In genomic region chr4:180770265-180770664, GRCh38 we compare ENCODE assay signal across 20 cellular contexts.
DNase-seq lines count a peak whose midpoint lies in the region; ATAC-seq and TF ChIP-seq lines count a peak whose summit lies in the region.
"Had no signal": no experiment of that assay in that cellular context is flagged by ENCODE, and none has a peak within 500 bp of the region (broad histone marks: within the 10 kb centered on the region; RNA-seq: fewer than 3 reads in every experiment).

No MANE protein-coding gene starts in this region.

- peaks cover 10% of the 10 kb centered on the region; the same call in 2 of the 3 replicates for H3K9me3 Mint-ChIP-seq in GM23338
- peaks cover 4% of the 10 kb centered on the region for H3K9me3 Mint-ChIP-seq in neural progenitor cell

- H3K36me3 Mint-ChIP-seq in GM23338 (ENCODE audit: low read depth) (peaks cover 20% of the 10 kb centered on the region; the same call in 2 of the 3 replicates), neural progenitor cell (peaks cover 2% of the 10 kb centered on the region)
- H3K36me3 Mint-ChIP-seq: CD14-positive monocyte; CD8-positive, alpha-beta memory T cell had no signal

- no peak for DNase-seq in GM23338 (ENCODE audit: low spot score)
- DNase-seq in WERI-Rb-1, result peak; percentile 28
- DNase-seq in neural progenitor cell (ENCODE audit: low spot score), result peak; percentile 76
- no peak for DNase-seq in NCI-H2029 treated with DMSO at 0.1 percent for 48 hours (lab: John Stamatoyannopoulos, UW)
- DNase-seq in DMS 273 treated with DMSO at 0.1 percent for 48 hours (lab: John Stamatoyannopoulos, UW), result no peak
- no peak for DNase-seq in amygdala (lab: John Stamatoyannopoulos, UW)
- DNase-seq: 8988T; ACHN; AML-193; BE2C; CD4-positive, alpha-beta T cell; CD8-positive, alpha-beta memory T cell; DMS53; DMS79 treated with DMSO at 0.1 percent for 48 hours; GM23248; HCEC 1CT had no signal

- H3K9ac ChIP-seq in HUES48 (ENCODE audit: low read depth, low read length), result no peak overlapping the region
- H3K9ac ChIP-seq in neural progenitor cell, result no peak overlapping the region
- H3K9ac ChIP-seq: BLaER1 treated with 17β-estradiol and CSF1 and Interleukin-3, amounts not matched to agents 10 nM and 100 nM; GM23248 had no signal

- no peak overlapping the region for H3K4me3 Mint-ChIP-seq in GM23338
- no peak overlapping the region for H3K4me3 Mint-ChIP-seq in neural progenitor cell
- H3K4me3 Mint-ChIP-seq: CD14-positive monocyte; CD4-positive, alpha-beta T cell; CD8-positive, alpha-beta memory T cell had no signal

- no peak for TF ChIP-seq CTCF in GM23338 (conservative IDR thresholded peaks at IDR 0.05; ENCODE audit: low read depth in 2 of 2)
- no peak for TF ChIP-seq CTCF in WERI-Rb-1 (IDR thresholded peaks at IDR 0.05; ENCODE audit: low read depth, low read length)
- TF ChIP-seq CTCF in neural progenitor cell (IDR thresholded peaks at IDR 0.05), result no peak

- no peaks in the 10 kb centered on the region for H3K27me3 ChIP-seq in GM23338 (ENCODE audit: insufficient read depth)
- no peaks in the 10 kb centered on the region for H3K27me3 ChIP-seq in HUES48 (ENCODE audit: control insufficient read depth, insufficient read depth, low read length)
- H3K27me3 ChIP-seq in WERI-Rb-1 (ENCODE audit: insufficient read depth, low read depth, severe bottlenecking), result no peaks in the 10 kb centered on the region
- no peaks in the 10 kb centered on the region for H3K27me3 ChIP-seq in neural progenitor cell
- H3K27me3 ChIP-seq: BE2C; BLaER1 treated with 17β-estradiol and CSF1 and Interleukin-3, amounts not matched to agents 10 nM and 100 nM had no signal

- H3K4me1 ChIP-seq in GM23338 (ENCODE audit: insufficient read depth), result peaks cover 13% of the 10 kb centered on the region; the same call in 1 of the 2 replicates
- H3K4me1 ChIP-seq in HUES48 (ENCODE audit: control insufficient read depth, insufficient read depth, low read length), result peaks cover 14% of the 10 kb centered on the region
- H3K4me1 ChIP-seq in neural progenitor cell, result peaks cover 66% of the 10 kb centered on the region
- H3K4me1 ChIP-seq: A549, BE2C had no signal

- H3K9me3 ChIP-seq in HUES48 (ENCODE audit: control insufficient read depth, insufficient read depth, low read length), result peaks cover 18% of the 10 kb centered on the region
- H3K9me3 ChIP-seq in WERI-Rb-1 (ENCODE audit: severe bottlenecking), result no peaks in the 10 kb centered on the region
- no peaks in the 10 kb centered on the region for H3K9me3 ChIP-seq in neural progenitor cell (ENCODE audit: low read depth)
- H3K9me3 ChIP-seq: A549; BE2C; BLaER1 treated with 17β-estradiol and CSF1 and Interleukin-3, amounts not matched to agents 10 nM and 100 nM had no signal

- H3K36me3 ChIP-seq in GM23338 (ENCODE audit: insufficient read depth) (no peaks in the 10 kb centered on the region), HUES48 (ENCODE audit: control insufficient read depth, insufficient read depth, low read length) (no peaks in the 10 kb centered on the region), WERI-Rb-1 (no peaks in the 10 kb centered on the region), neural progenitor cell (no peaks in the 10 kb centered on the region)
- H3K36me3 ChIP-seq: BE2C; BLaER1 treated with 17β-estradiol and CSF1 and Interleukin-3, amounts not matched to agents 10 nM and 100 nM had no signal

- H3K4me2 ChIP-seq in GM23338 (no peak overlapping the region), neural progenitor cell (peak overlapping the region; percentile 55)
- H3K4me2 ChIP-seq: A549; BLaER1 treated with 17β-estradiol and CSF1 and Interleukin-3, amounts not matched to agents 10 nM and 100 nM had no signal

- H2AFZ ChIP-seq in GM23338, result no peak overlapping the region
- H2AFZ ChIP-seq in neural progenitor cell (replicated peaks), result no peak overlapping the region
- H2AFZ ChIP-seq: GM23248 had no signal

- H3K27ac ChIP-seq in GM23338 (ENCODE audit: low read depth) (no peak overlapping the region), HUES48 (ENCODE audit: low read depth, low read length) (peak overlapping the region; percentile 21), WERI-Rb-1 (no peak overlapping the region), neural progenitor cell (peak overlapping the region; percentile 79)
- H3K27ac ChIP-seq: A549; BLaER1 treated with 17β-estradiol and CSF1 and Interleukin-3, amounts not matched to agents 10 nM and 100 nM; GM23248 had no signal

- H3K27ac Mint-ChIP-seq in GM23338 (peak overlapping the region; percentile 93), neural progenitor cell (no peak overlapping the region)
- H3K27ac Mint-ChIP-seq: CD14-positive monocyte; CD4-positive, alpha-beta T cell; CD8-positive, alpha-beta memory T cell had no signal

- H3K4me3 ChIP-seq in GM23338 (no peak overlapping the region), HUES48 (ENCODE audit: low read depth, low read length) (0 out of 2 replicates have a peak overlapping the region, but pooled peaks have one; percentile 10), WERI-Rb-1 (ENCODE audit: low read depth, low read length) (no peak overlapping the region), neural progenitor cell (peak overlapping the region; percentile 0)
- H3K4me3 ChIP-seq: A549; BLaER1 treated with 17β-estradiol and CSF1 and Interleukin-3, amounts not matched to agents 10 nM and 100 nM; GM23248 had no signal

- ATAC-seq in GM23338, result peak; percentile 56
- ATAC-seq: A549 had no signal

- peaks cover 64% of the 10 kb centered on the region for H3K4me1 Mint-ChIP-seq in GM23338
- peaks cover 34% of the 10 kb centered on the region for H3K4me1 Mint-ChIP-seq in neural progenitor cell
- H3K4me1 Mint-ChIP-seq: CD14-positive monocyte; CD8-positive, alpha-beta memory T cell had no signal

- H3K27me3 Mint-ChIP-seq in GM23338 (ENCODE audit: insufficient read depth, low read depth, poor library complexity) (peaks cover 3% of the 10 kb centered on the region), neural progenitor cell (ENCODE audit: insufficient read depth, low read depth) (peaks cover 10% of the 10 kb centered on the region)
- H3K27me3 Mint-ChIP-seq: CD4-positive, alpha-beta T cell; CD8-positive, alpha-beta memory T cell had no signal

- no peaks in the 10 kb centered on the region for H3K9me2 ChIP-seq in GM23338 (ENCODE audit: insufficient read depth)

- H4K20me1 ChIP-seq in GM23338 (replicated peaks; ENCODE audit: insufficient read depth), result no peaks in the 10 kb centered on the region
- H4K20me1 ChIP-seq in neural progenitor cell (ENCODE audit: low read depth), result no peaks in the 10 kb centered on the region
- H4K20me1 ChIP-seq: BLaER1 treated with 17β-estradiol and CSF1 and Interleukin-3, amounts not matched to agents 10 nM and 100 nM had no signal

- H3F3A ChIP-seq in GM23338 (replicated peaks; ENCODE audit: low read depth), result no peaks in the 10 kb centered on the region
- H3F3A ChIP-seq in neural progenitor cell (ENCODE audit: low read depth), result peaks cover 39% of the 10 kb centered on the region

- H3K79me2 ChIP-seq in GM23338 (replicated peaks; ENCODE audit: insufficient read depth) (no peaks in the 10 kb centered on the region), neural progenitor cell (ENCODE audit: low read depth) (no peaks in the 10 kb centered on the region)

Comparison
In these comparisons a context has a peak if more than half of its experiments do, and no peak if none do; other contexts are left out.
1. DNase-seq: peak in WERI-Rb-1 (single experiment) and neural progenitor cell (single experiment); none in GM23338 (single experiment), NCI-H2029 treated with DMSO at 0.1 percent for 48 hours (single experiment), DMS 273 treated with DMSO at 0.1 percent for 48 hours (single experiment) and amygdala (0 of 56).
2. H3K27ac ChIP-seq: peak in HUES48 (single experiment) and neural progenitor cell (single experiment); none in GM23338 (single experiment) and WERI-Rb-1 (single experiment).
3. H3K4me3 ChIP-seq: peak in HUES48 (single experiment) and neural progenitor cell (single experiment); none in GM23338 (single experiment) and WERI-Rb-1 (single experiment).